In the genomic region with DNA sequence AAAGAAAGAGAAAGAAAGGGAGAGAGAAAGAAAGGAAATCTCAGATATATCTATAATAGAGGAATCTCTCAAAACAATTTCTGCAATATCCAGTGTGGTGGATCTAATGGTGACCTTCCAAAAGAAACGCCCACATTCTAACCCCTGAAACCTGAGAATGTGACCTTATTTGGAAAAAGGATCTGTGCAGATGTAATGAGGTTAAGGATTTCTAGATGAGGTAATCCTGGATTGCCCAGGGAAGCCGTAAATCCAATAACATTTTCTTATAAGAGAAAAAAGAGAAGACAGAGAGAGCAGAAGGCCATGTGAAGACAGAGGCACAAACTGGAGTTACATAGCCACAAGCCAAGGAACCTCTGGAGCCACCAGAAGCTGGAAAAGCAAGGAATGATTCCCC, we compare ENCODE assay signal across 22 cellular contexts.
DNase-seq lines count a peak whose midpoint lies in the region; ATAC-seq and TF ChIP-seq lines count a peak whose summit lies in the region.
"Had no signal": no experiment of that assay in that cellular context is flagged by ENCODE, and none has a peak within 500 bp of the region (broad histone marks: within the 10 kb centered on the region; RNA-seq: fewer than 3 reads in every experiment).

No MANE protein-coding gene starts in this region.

- TF ChIP-seq CTCF in H9 (conservative IDR thresholded peaks at IDR 0.05), result no peak
- no peak for TF ChIP-seq CTCF in foreskin keratinocyte (conservative IDR thresholded peaks at IDR 0.05)

- no peaks in the 10 kb centered on the region; a peak in 1 of 5 replicates for H3K9me3 Mint-ChIP-seq in H9

- no peak overlapping the region for H3K4me2 ChIP-seq in H9 (ENCODE audit: insufficient read depth, insufficient read length, low read length)

- peaks cover 0 to 8% of the 10 kb centered on the region in 2 experiments; a peak in 2 of 4 replicates for H3K4me1 Mint-ChIP-seq in H9

- H3K4me1 ChIP-seq in H9 (ENCODE audit: insufficient read depth, low read length), result no peaks in the 10 kb centered on the region
- peaks cover 3% of the 10 kb centered on the region for H3K4me1 ChIP-seq in foreskin keratinocyte

- no CpG with 5 or more reads among the region's 2 CpGs for WGBS in H9 (ENCODE audit: extremely low coverage, insufficient read length, low lambda C conversion rate)

- no peaks in the 10 kb centered on the region for H3K36me3 Mint-ChIP-seq in H9 (ENCODE audit: insufficient read depth in 1 of 3, low read depth in 3 of 3)

- H3K27ac Mint-ChIP-seq in H9, result no peak overlapping the region

- no peak overlapping the region for H2BK12ac ChIP-seq in H9 (ENCODE audit: insufficient read length, low read depth, low read length)

- H2BK120ac ChIP-seq in H9 (ENCODE audit: low read depth, low read length, poor library complexity, severe bottlenecking), result no peak overlapping the region

- H3K23ac ChIP-seq in H9 (ENCODE audit: insufficient read length, low read depth, low read length), result no peak overlapping the region

- no peaks in the 10 kb centered on the region for H3K9me3 ChIP-seq in H9 (ENCODE audit: control insufficient read depth, low read depth, low read length)
- H3K9me3 ChIP-seq: adrenal gland, BE2C, tibial nerve had no signal

- H4K20me1 ChIP-seq in H9 (ENCODE audit: control insufficient read depth, insufficient read depth, insufficient read length), result no peaks in the 10 kb centered on the region

- no peak overlapping the region for H2AK5ac ChIP-seq in H9 (ENCODE audit: insufficient read length, low read length)

- no peak overlapping the region for H4K8ac ChIP-seq in H9 (replicated peaks; ENCODE audit: insufficient read length, low read depth, low read length)

- H2BK20ac ChIP-seq in H9 (ENCODE audit: low read depth, low read length, poor library complexity, severe bottlenecking), result no peak overlapping the region

- H4K91ac ChIP-seq in H9 (ENCODE audit: insufficient read length, low read depth, low read length), result no peak overlapping the region

- H3K23me2 ChIP-seq in H9 (ENCODE audit: insufficient read length, low read depth, low read length, poor library complexity, severe bottlenecking), result no peaks in the 10 kb centered on the region

- H3K79me2 ChIP-seq in H9 (ENCODE audit: insufficient read depth, low read length), result no peaks in the 10 kb centered on the region

- no peak overlapping the region for H3K9ac ChIP-seq in H9 (ENCODE audit: extremely low read depth, insufficient read length, low read length)

- no peak overlapping the region for H3K4me3 Mint-ChIP-seq in H9

- no peak overlapping the region for H2BK15ac ChIP-seq in H9 (ENCODE audit: low read depth, low read length)

- peak; percentile 11 for DNase-seq in AG20443 (ENCODE audit: low spot score)
- no peak for DNase-seq in H9
- DNase-seq in amniotic epithelial cell (ENCODE audit: low read depth), result peak; percentile 29
- peak; percentile 29 for DNase-seq in kidney tubule cell (ENCODE audit: low spot score)
- DNase-seq in foreskin keratinocyte, result no peak
- no peak for DNase-seq in activated CD4-positive, alpha-beta T cell treated with anti-CD3 and anti-CD28 coated beads, Interleukin-2, amount 50 U/mL, for 4 hours
- DNase-seq: activated gamma-delta T cell treated with Interleukin-2 at 50 U/mL for 16 hours; adrenal gland; BE2C; caudate nucleus; GF-D8; glutamatergic neuron; H7; NCI-H2081; NCI-H526 treated with DMSO at 0.1 percent for 48 hours; SHP77; stimulated activated CD4-positive, alpha-beta T cell treated with anti-CD3 and anti-CD28 coated beads, Interleukin-2, amount 100 ng/mL, for 24 hours; stimulated activated naive CD8-positive, alpha-beta T cell treated with anti-CD3 and anti-CD28 coated beads, Interleukin-15, Interleukin-2, amounts not matched to agents 100 U/mL and 50 U/mL, for 24 hours had no signal

- H3K27ac ChIP-seq in H9 (ENCODE audit: insufficient read length, low read depth, low read length) (no peak overlapping the region), foreskin keratinocyte (no peak overlapping the region)
- H3K27ac ChIP-seq: adrenal gland, HL-60, tibial nerve, VCaP had no signal

- H3K27me3 ChIP-seq in H9 (ENCODE audit: insufficient read depth, low read length) (no peaks in the 10 kb centered on the region), foreskin keratinocyte (no peaks in the 10 kb centered on the region)
- H3K27me3 ChIP-seq: adrenal gland, BE2C, tibial nerve had no signal

- H3K27me3 Mint-ChIP-seq in H9 (ENCODE audit: low read depth), result no peaks in the 10 kb centered on the region

- H2BK5ac ChIP-seq in H9 (ENCODE audit: insufficient read length, low read length), result no peak overlapping the region

- H3K56ac ChIP-seq in H9 (ENCODE audit: insufficient read length, low read depth, low read length), result no peak overlapping the region

- H3K14ac ChIP-seq in H9 (ENCODE audit: insufficient read depth, low read length), result no peak overlapping the region; the same call in 1 of the 2 replicates

- ATAC-seq in foreskin keratinocyte (no peak), GM21447 (IDR thresholded peaks at IDR 0.05; ENCODE audit: unreplicated experiment) (no peak)
- ATAC-seq: stimulated activated naive CD8-positive, alpha-beta T cell treated with anti-CD3 and anti-CD28 coated beads, Interleukin-15, Interleukin-2, amounts not matched to agents 100 U/mL and 50 U/mL, for 24 hours had no signal

- no peak overlapping the region for H3K4ac ChIP-seq in H9 (ENCODE audit: low read depth, low read length)

- H2AFZ ChIP-seq in H9 (ENCODE audit: low read length), result no peak overlapping the region

- no peak overlapping the region for H3T11ph ChIP-seq in H9 (ENCODE audit: low read length)

- no peak overlapping the region for H4K5ac ChIP-seq in H9 (ENCODE audit: insufficient read length, low read depth, low read length)

- H3K18ac ChIP-seq in H9 (ENCODE audit: insufficient read length, low read depth, low read length), result peak overlapping the region; percentile 57

- H3K79me1 ChIP-seq in H9 (ENCODE audit: insufficient read depth, low read depth, low read length, poor library complexity, severe bottlenecking), result no peaks in the 10 kb centered on the region

Comparison
In these comparisons a context has a peak if more than half of its experiments do, and no peak if none do; other contexts are left out.
1. DNase-seq: peak in AG20443 (single experiment), amniotic epithelial cell (single experiment) and kidney tubule cell (single experiment); none in H9 (single experiment), foreskin keratinocyte (0 of 2) and activated CD4-positive, alpha-beta T cell treated with anti-CD3 and anti-CD28 coated beads, Interleukin-2, amount 50 U/mL, for 4 hours (0 of 2).